In the genomic region with DNA sequence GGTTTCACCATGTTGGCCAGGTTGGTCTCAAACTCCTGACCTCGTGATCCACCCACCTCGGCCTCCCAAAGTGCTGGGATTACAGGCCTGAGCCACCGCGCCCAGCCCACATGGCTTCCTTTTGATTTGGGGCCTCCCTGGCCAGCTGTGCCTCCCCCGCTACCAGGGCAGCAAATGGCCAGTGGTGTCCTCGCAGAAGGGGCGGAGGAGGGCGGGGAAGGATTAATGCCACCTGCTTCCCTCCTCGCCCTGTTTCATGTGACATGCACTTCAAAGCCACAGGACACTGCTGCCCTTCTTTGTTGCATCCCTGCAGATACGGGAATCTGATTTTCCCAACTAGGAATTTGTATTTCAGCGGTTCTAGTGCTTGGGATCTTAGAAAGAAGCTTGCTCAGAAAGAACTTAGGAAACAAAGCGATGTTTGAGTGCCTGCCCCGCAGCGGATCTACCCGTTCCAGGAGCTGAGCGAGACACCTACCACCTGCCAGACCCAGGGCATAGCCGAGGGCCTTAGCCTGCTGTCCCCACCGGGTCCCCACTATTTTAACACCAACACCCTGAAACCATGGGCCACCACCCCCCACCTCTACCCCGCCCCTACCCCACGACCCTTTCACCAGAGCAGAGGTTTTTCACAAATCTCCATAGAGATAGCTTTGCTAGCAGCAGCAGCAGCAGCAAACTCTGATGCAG, we compare ENCODE assay signal across 1 cellular context.
TF ChIP-seq lines count a peak whose summit lies in the region.

No MANE protein-coding gene starts in this region.

TF ChIP-seq in HCT116, 20 proteins besides CTCF, POLR2A, EP300 and RAD21:
- TF ChIP-seq, protein P1, sequence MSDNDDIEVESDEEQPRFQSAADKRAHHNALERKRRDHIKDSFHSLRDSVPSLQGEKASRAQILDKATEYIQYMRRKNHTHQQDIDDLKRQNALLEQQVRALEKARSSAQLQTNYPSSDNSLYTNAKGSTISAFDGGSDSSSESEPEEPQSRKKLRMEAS (IDR thresholded peaks at IDR 0.05), result 0 out of 2 replicates have a peak, but pooled peaks have one; percentile 7
- TF ChIP-seq EZH2 (IDR thresholded peaks at IDR 0.05), result no peak
- TF ChIP-seq, protein P2, sequence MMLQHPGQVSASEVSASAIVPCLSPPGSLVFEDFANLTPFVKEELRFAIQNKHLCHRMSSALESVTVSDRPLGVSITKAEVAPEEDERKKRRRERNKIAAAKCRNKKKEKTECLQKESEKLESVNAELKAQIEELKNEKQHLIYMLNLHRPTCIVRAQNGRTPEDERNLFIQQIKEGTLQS (IDR thresholded peaks at IDR 0.05), result no peak
